16 cellular contexts compared by ENCODE assay signal in the genomic region with DNA sequence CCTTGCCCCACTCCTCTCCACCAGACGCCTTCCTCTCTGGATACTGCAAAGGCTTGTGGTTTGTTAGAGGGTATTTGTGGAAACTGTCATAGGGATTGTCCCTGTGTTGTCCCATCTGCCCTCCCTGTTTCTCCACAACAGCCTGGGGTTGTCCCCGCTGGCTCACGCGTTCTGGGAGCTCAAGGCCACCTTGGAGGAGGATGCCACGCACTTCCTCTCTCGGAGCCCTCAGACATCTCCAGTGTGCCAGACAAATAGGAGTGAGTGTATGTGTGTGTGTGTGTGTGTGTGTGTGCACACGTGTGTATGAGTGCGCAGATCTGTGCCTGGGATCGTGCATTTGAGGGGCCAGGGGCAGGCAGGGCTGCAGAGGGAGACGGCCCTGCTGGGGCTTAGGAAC. TPM values are rescaled to one million over a fixed set of nuclear protein-coding genes. Genes with fewer than 3 reads are reported as not detected.
A peak's percentile ranks its signal among the peaks of the same experiment; 100 is the strongest.
DNase-seq lines count a peak whose midpoint lies in the region; ATAC-seq and TF ChIP-seq lines count a peak whose summit lies in the region.
"Had no signal": no experiment of that assay in that cellular context is flagged by ENCODE, and none has a peak within 500 bp of the region (broad histone marks: within the 10 kb centered on the region; RNA-seq: fewer than 3 reads in every experiment).

No MANE protein-coding gene starts in this region.

- H3K4ac ChIP-seq in trophoblast cell (ENCODE audit: low read depth, low read length), result no peak overlapping the region

- H3K14ac ChIP-seq in trophoblast cell (ENCODE audit: low read length), result no peak overlapping the region

- no peak overlapping the region for H4K91ac ChIP-seq in trophoblast cell (ENCODE audit: low read depth, low read length)

- H2BK12ac ChIP-seq in trophoblast cell (ENCODE audit: low read length), result no peak overlapping the region

- H3K27me3 ChIP-seq in left ventricle myocardium inferior (ENCODE audit: low read depth) (no peaks in the 10 kb centered on the region), dorsolateral prefrontal cortex (no peaks in the 10 kb centered on the region), trophoblast cell (ENCODE audit: insufficient read depth, low read length) (no peaks in the 10 kb centered on the region)
- H3K27me3 ChIP-seq: BLaER1 had no signal

- H3K23ac ChIP-seq in trophoblast cell (ENCODE audit: low read length), result no peak overlapping the region

- H3K27ac Mint-ChIP-seq in activated naive CD8-positive, alpha-beta T cell treated with anti-CD3 and anti-CD28 coated beads for 36 hours, result peak overlapping the region; percentile 30
- H3K27ac Mint-ChIP-seq in memory B cell, result peak overlapping the region; percentile 63
- H3K27ac Mint-ChIP-seq: HFFc6 had no signal

- H2AFZ ChIP-seq in trophoblast cell (ENCODE audit: insufficient read depth, low read length, poor library complexity), result no peak overlapping the region
- no peak overlapping the region for H2AFZ ChIP-seq in OCI-LY7 (ENCODE audit: low read length)

- H3K9ac ChIP-seq in trophoblast cell (ENCODE audit: low read length), result no peak overlapping the region
- H3K9ac ChIP-seq: BLaER1 had no signal

- BruUV-seq in OCI-LY7 (replicated peaks; lab: Mats Ljungman, UMichigan), result no TSS peak

- peaks cover 76% of the 10 kb centered on the region for H3K4me1 ChIP-seq in left ventricle myocardium inferior
- H3K4me1 ChIP-seq in trophoblast cell (ENCODE audit: control insufficient read depth in 1 of 2, insufficient read depth in 2 of 2, low read length in 2 of 2), result peaks cover under 1% of the 10 kb centered on the region in 2 experiments
- peaks cover under 1% of the 10 kb centered on the region for H3K4me1 ChIP-seq in OCI-LY7 (ENCODE audit: insufficient read depth, low read length, poor library complexity, severe bottlenecking)

- H3K36me3 Mint-ChIP-seq in activated naive CD8-positive, alpha-beta T cell treated with anti-CD3 and anti-CD28 coated beads for 36 hours, result peaks cover 11% of the 10 kb centered on the region
- H3K36me3 Mint-ChIP-seq in memory B cell, result peaks cover 12% of the 10 kb centered on the region

- WGBS in trophoblast cell (ENCODE audit: extremely low coverage, insufficient coverage, insufficient read length), result no CpG with 5 or more reads among the region's 10 CpGs

- H4K8ac ChIP-seq in trophoblast cell (ENCODE audit: low read depth, low read length), result no peak overlapping the region

- H3K4me2 ChIP-seq in trophoblast cell (ENCODE audit: low read length) (no peak overlapping the region), OCI-LY7 (ENCODE audit: low read length) (no peak overlapping the region)
- H3K4me2 ChIP-seq: BLaER1 had no signal

- H3K9me3 ChIP-seq in left ventricle myocardium inferior (replicated peaks), result no peaks in the 10 kb centered on the region
- no peaks in the 10 kb centered on the region for H3K9me3 ChIP-seq in trophoblast cell (ENCODE audit: insufficient read depth, low read depth, low read length)
- H3K9me3 ChIP-seq in OCI-LY7 (ENCODE audit: low read length), result no peaks in the 10 kb centered on the region
- H3K9me3 ChIP-seq: BLaER1 had no signal

- no peak for TF ChIP-seq CTCF in left ventricle myocardium inferior (IDR thresholded peaks at IDR 0.05; ENCODE audit: borderline replicate concordance)
- TF ChIP-seq CTCF in dorsolateral prefrontal cortex (IDR thresholded peaks at IDR 0.05 in 54 of 56, conservative IDR thresholded peaks at IDR 0.05 in 2 of 56; ENCODE audit: low read depth in 1 of 56, partially characterized antibody in 56 of 56), result no peak
- TF ChIP-seq CTCF in OCI-LY7 (conservative IDR thresholded peaks at IDR 0.05; ENCODE audit: low read length), result no peak

- DNase-seq in left ventricle myocardium inferior (no peak), cardiac septum (ENCODE audit: low spot score) (no peak), memory B cell (ENCODE audit: low spot score in 2 of 2) (no peak), dorsolateral prefrontal cortex (no peak), trophoblast cell (no peak), OCI-LY7 (ENCODE audit: low spot score) (no peak)
- no peak for DNase-seq in activated naive CD8-positive, alpha-beta T cell treated with anti-CD3 and anti-CD28 coated beads for 36 hours
- DNase-seq: DMS79 treated with DMSO at 0.1 percent for 48 hours, HFFc6, NCI-H1417 treated with DMSO at 0.1 percent for 48 hours, NCI-H187 treated with DMSO at 0.1 percent for 48 hours, NCI-H226, NCI-H526 had no signal

- no peak for ATAC-seq in memory B cell (ENCODE audit: low read depth)

- no peaks in the 10 kb centered on the region for H3K79me1 ChIP-seq in trophoblast cell (ENCODE audit: low read length)

- H2BK120ac ChIP-seq in trophoblast cell (ENCODE audit: insufficient read depth, low read length, poor library complexity), result no peak overlapping the region

- H3K4me1 Mint-ChIP-seq in activated naive CD8-positive, alpha-beta T cell treated with anti-CD3 and anti-CD28 coated beads for 36 hours, result peaks cover 38% of the 10 kb centered on the region
- peaks cover 22% of the 10 kb centered on the region for H3K4me1 Mint-ChIP-seq in memory B cell

- H3K79me2 ChIP-seq in trophoblast cell (ENCODE audit: control insufficient read depth, insufficient read depth, low read length, poor library complexity), result no peaks in the 10 kb centered on the region
- H3K79me2 ChIP-seq in OCI-LY7 (ENCODE audit: insufficient read depth, low read depth, low read length), result no peaks in the 10 kb centered on the region

- no peak overlapping the region for H3K4me3 ChIP-seq in left ventricle myocardium inferior
- no peak overlapping the region for H3K4me3 ChIP-seq in dorsolateral prefrontal cortex
- no peak overlapping the region for H3K4me3 ChIP-seq in trophoblast cell (ENCODE audit: low read depth, low read length)
- no peak overlapping the region for H3K4me3 ChIP-seq in OCI-LY7 (ENCODE audit: low read depth, low read length, poor library complexity, severe bottlenecking)
- H3K4me3 ChIP-seq: BLaER1 had no signal

- no peaks in the 10 kb centered on the region for H3K9me3 Mint-ChIP-seq in activated naive CD8-positive, alpha-beta T cell treated with anti-CD3 and anti-CD28 coated beads for 36 hours
- no peaks in the 10 kb centered on the region for H3K9me3 Mint-ChIP-seq in memory B cell
- H3K9me3 Mint-ChIP-seq: HFFc6 had no signal

- no peaks in the 10 kb centered on the region for H3K9me2 ChIP-seq in OCI-LY7 (ENCODE audit: insufficient read depth, low read length)

- CTCF ChIA-PET in OCI-LY7 (lab: Charles Lee; ENCODE audit: unreplicated experiment), result no interaction called here

- H3K36me3 ChIP-seq in left ventricle myocardium inferior, result peaks cover 71% of the 10 kb centered on the region
- peaks cover 58 to 69% of the 10 kb centered on the region in 2 experiments for H3K36me3 ChIP-seq in trophoblast cell (ENCODE audit: control insufficient read depth in 1 of 2, insufficient read depth in 2 of 2, low read length in 2 of 2)
- no peaks in the 10 kb centered on the region for H3K36me3 ChIP-seq in OCI-LY7 (ENCODE audit: insufficient read depth, low read length)

- no peaks in the 10 kb centered on the region for H4K20me1 ChIP-seq in OCI-LY7 (ENCODE audit: insufficient read depth, low read length)

- H3K27ac ChIP-seq in left ventricle myocardium inferior (replicated peaks) (peak overlapping the region; percentile 18), dorsolateral prefrontal cortex (no peak overlapping the region), trophoblast cell (ENCODE audit: low read depth, low read length) (no peak overlapping the region), OCI-LY7 (ENCODE audit: low read depth, low read length, poor library complexity, severe bottlenecking) (no peak overlapping the region)
- H3K27ac ChIP-seq: BLaER1 had no signal

- no peaks in the 10 kb centered on the region for H3K27me3 Mint-ChIP-seq in activated naive CD8-positive, alpha-beta T cell treated with anti-CD3 and anti-CD28 coated beads for 36 hours
- H3K27me3 Mint-ChIP-seq in memory B cell, result no peaks in the 10 kb centered on the region

- intact Hi-C loops in left ventricle myocardium inferior (cut with micrococcal nuclease), result loop anchor here (10.0 kb wide), 1 partner anchor 182 kb away; no protein-coding TSS in a partner anchor
- intact Hi-C loops in cardiac septum (cut with DNase I), result no loop called here
- intact Hi-C loops in dorsolateral prefrontal cortex (cut with DNase I), result no loop called here
- intact Hi-C loops in OCI-LY7 (cut with micrococcal nuclease; ENCODE audit: unreplicated experiment), result loop anchor here (5.0 kb wide), 1 partner anchor 249 kb away; no protein-coding TSS in a partner anchor

- no peak overlapping the region for H3K18ac ChIP-seq in trophoblast cell (ENCODE audit: low read length)

- H4K12ac ChIP-seq in trophoblast cell (ENCODE audit: low read depth, low read length), result no peak overlapping the region

- no peak overlapping the region for H2BK5ac ChIP-seq in trophoblast cell (ENCODE audit: low read depth, low read length, poor library complexity)

- no peak overlapping the region for H3K4me3 Mint-ChIP-seq in activated naive CD8-positive, alpha-beta T cell treated with anti-CD3 and anti-CD28 coated beads for 36 hours
- H3K4me3 Mint-ChIP-seq in memory B cell, result no peak overlapping the region
- H3K4me3 Mint-ChIP-seq: HFFc6 had no signal

- H2AK5ac ChIP-seq in trophoblast cell (ENCODE audit: low read length), result no peak overlapping the region

- POLR2A ChIA-PET in OCI-LY7 (lab: Charles Lee), result no interaction called here

RNA-seq across cellular contexts. Expression of gene IL19, which starts 37.6 kb away (rescaled TPM):
- total RNA-seq in left ventricle myocardium inferior (not detected), cardiac septum (not detected), dorsolateral prefrontal cortex (not detected), OCI-LY7 (2022) (not detected in 2 replicates)
- total RNA-seq in activated naive CD8-positive, alpha-beta T cell treated with anti-CD3 and anti-CD28 coated beads for 36 hours, result not detected
- not detected in 2 replicates for polyA plus RNA-seq in trophoblast cell (2013)
- total RNA-seq in OCI-LY7 (2014; rRNA removed; shearing (Covaris generic)), result not detected in 2 replicates
- total RNA-seq: H7, HFFc6, M059J had no signal

RNA-seq across cellular contexts. Expression of gene IL10, which starts 39.3 kb away (rescaled TPM):
- total RNA-seq in left ventricle myocardium inferior (0.38 TPM), cardiac septum (0.43 TPM), dorsolateral prefrontal cortex (1 to 10 TPM in 25 of 120 experiments, under 1 TPM in 25, not detected in 70; 0.31 to 5.6 (median 1.00) TPM), OCI-LY7 (2022) (not detected in 2 replicates)
- total RNA-seq in activated naive CD8-positive, alpha-beta T cell treated with anti-CD3 and anti-CD28 coated beads for 36 hours, result not detected
- not detected in 2 replicates for polyA plus RNA-seq in trophoblast cell (2013)
- not detected in 2 replicates for total RNA-seq in OCI-LY7 (2014; rRNA removed; shearing (Covaris generic))
- total RNA-seq: H7, HFFc6, M059J had no signal

RNA-seq across cellular contexts. Expression of gene MAPKAPK2, which starts 48.3 kb away (rescaled TPM):
- total RNA-seq in left ventricle myocardium inferior (215 TPM), cardiac septum (242 TPM), dorsolateral prefrontal cortex (10 to 100 TPM; 15.8 to 65.6 (median 28.3) TPM), OCI-LY7 (2022) (39.9 and 46.5 TPM in 2 replicates)
- 10 to 100 TPM; 53.5 to 57.8 TPM for total RNA-seq in activated naive CD8-positive, alpha-beta T cell treated with anti-CD3 and anti-CD28 coated beads for 36 hours
- 41.7 and 41.9 TPM in 2 replicates for polyA plus RNA-seq in trophoblast cell (2013)
- total RNA-seq in OCI-LY7 (2014; rRNA removed; shearing (Covaris generic)), result 14.5 and 16.3 TPM in 2 replicates

Comparison
In these comparisons a context has a peak if more than half of its experiments do, and no peak if none do; other contexts are left out.
1. intact Hi-C loops: an anchor here in left ventricle myocardium inferior (10.0 kb wide) and OCI-LY7 (5.0 kb wide); none called in cardiac septum and dorsolateral prefrontal cortex.